1 cellular context compared by ENCODE assay signal in genomic region chr19:58356971-58357797, GRCh38.
TF ChIP-seq lines count a peak whose summit lies in the region.

No MANE protein-coding gene starts in this region.

TF ChIP-seq in SK-N-SH, 30 proteins besides CTCF, POLR2A, EP300 and RAD21 (continued from another document):
- TF ChIP-seq IRF3 (IDR thresholded peaks at IDR 0.05; ENCODE audit: low read depth, low read length): no peak
- no peak for TF ChIP-seq FOSL2 (IDR thresholded peaks at IDR 0.05; ENCODE audit: borderline replicate concordance, low read depth)
- no peak for TF ChIP-seq YY1 (IDR thresholded peaks at IDR 0.05; ENCODE audit: low read depth)
- no peak for TF ChIP-seq SMC3 (IDR thresholded peaks at IDR 0.05; ENCODE audit: low read depth, low read length)
- no peak for TF ChIP-seq TCF12 (IDR thresholded peaks at IDR 0.05)
- no peak for TF ChIP-seq JUND (IDR thresholded peaks at IDR 0.05)
- TF ChIP-seq GABPA (IDR thresholded peaks at IDR 0.05; ENCODE audit: low read depth): no peak
- no peak for TF ChIP-seq RXRA (IDR thresholded peaks at IDR 0.05; ENCODE audit: borderline replicate concordance, low read depth)
- TF ChIP-seq GATA2 (CRISPR knock-in tag; IDR thresholded peaks at IDR 0.05): no peak
- TF ChIP-seq EZH2phosphoT487 (IDR thresholded peaks at IDR 0.05; ENCODE audit: borderline replicate concordance, low read depth): no peak
- TF ChIP-seq ZBTB33 (IDR thresholded peaks at IDR 0.05; ENCODE audit: borderline replicate concordance, low read depth): no peak
- TF ChIP-seq TEAD4 (IDR thresholded peaks at IDR 0.05; ENCODE audit: borderline replicate concordance, insufficient read depth): no peak
